In the genomic region with DNA sequence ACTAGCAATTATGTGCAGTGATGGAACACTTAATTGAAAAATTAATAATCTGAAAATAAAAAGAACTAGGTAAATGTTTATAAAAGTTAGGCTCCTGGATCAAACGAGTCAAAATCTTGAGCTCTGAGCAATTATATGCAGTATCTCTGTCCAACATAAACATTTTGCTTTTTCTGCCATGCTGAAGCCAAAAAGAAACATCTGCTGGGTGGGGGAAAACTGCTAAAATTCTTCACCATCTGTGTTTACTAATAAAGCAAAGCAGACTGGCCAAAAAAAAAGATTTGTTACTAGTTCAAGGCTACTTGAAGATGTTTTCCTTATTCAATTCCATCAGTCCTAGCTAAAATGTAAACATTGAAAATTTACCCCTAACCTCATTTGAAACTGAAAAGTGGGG, we compare ENCODE assay signal across 19 cellular contexts. TPM values are rescaled to one million over a fixed set of nuclear protein-coding genes. Genes with fewer than 3 reads are reported as not detected.
A peak's percentile ranks its signal among the peaks of the same experiment; 100 is the strongest.
DNase-seq lines count a peak whose midpoint lies in the region; ATAC-seq and TF ChIP-seq lines count a peak whose summit lies in the region.
"Had no signal": no experiment of that assay in that cellular context is flagged by ENCODE, and none has a peak within 500 bp of the region (broad histone marks: within the 10 kb centered on the region; RNA-seq: fewer than 3 reads in every experiment).

No MANE protein-coding gene starts in this region.

- no peak overlapping the region for H3K4ac ChIP-seq in IMR-90 (ENCODE audit: low read depth, low read length)

- H4K91ac ChIP-seq in IMR-90 (ENCODE audit: insufficient read depth, low read depth, low read length): no peak overlapping the region

- no peak for TF ChIP-seq RAD21 in IMR-90 (IDR thresholded peaks at IDR 0.05; ENCODE audit: low read length)

- intact Hi-C loops in IMR-90 (cut with micrococcal nuclease) (no loop called here), right lobe of liver (cut with DNase I) (no loop called here)

- H3K4me3 ChIP-seq in AG04450 (ENCODE audit: low read depth, low read length): no peak overlapping the region
- no peak overlapping the region for H3K4me3 ChIP-seq in IMR-90 (ENCODE audit: insufficient read depth, low read depth, low read length)
- H3K4me3 ChIP-seq in MG63: no peak overlapping the region
- H3K4me3 ChIP-seq in right lobe of liver: no peak overlapping the region
- H3K4me3 ChIP-seq: BLaER1, SJCRH30 had no signal

- no TSS peak for BruUV-seq in IMR-90 (replicated peaks; lab: Mats Ljungman, UMichigan)

- CTCF ChIA-PET in AG04450 (lab: Charles Lee) (interaction anchor here (0.7 kb wide), 1 partner anchor 322 kb away, joined by 3 read pairs; no protein-coding TSS in a partner anchor), IMR-90 (lab: Yijun Ruan, JAX) (interaction anchor here (0.6 to 0.8 kb wide), 4 partner anchors 21 to 86 kb away, joined by 3 read pairs; no protein-coding TSS in a partner anchor)

- H3K14ac ChIP-seq in IMR-90 (replicated peaks; ENCODE audit: low read depth, low read length): no peak overlapping the region

- no peak overlapping the region for H3K56ac ChIP-seq in IMR-90 (ENCODE audit: extremely low read depth, insufficient read depth, low read length)

- H2BK120ac ChIP-seq in IMR-90 (ENCODE audit: low read depth, low read length): no peak overlapping the region

- no peak overlapping the region for H4K5ac ChIP-seq in IMR-90 (ENCODE audit: low read depth, low read length)

- ATAC-seq in IMR-90 (ENCODE audit: low read depth) (peak; percentile 71), right lobe of liver (no peak)
- ATAC-seq: HepG2 had no signal

- H3K27me3 ChIP-seq in AG04450 (ENCODE audit: control insufficient read depth, insufficient read depth, low read length): no peaks in the 10 kb centered on the region
- H3K27me3 ChIP-seq in IMR-90 (ENCODE audit: control insufficient read depth, insufficient read depth, low read length): no peaks in the 10 kb centered on the region
- no peaks in the 10 kb centered on the region for H3K27me3 ChIP-seq in MG63
- H3K27me3 ChIP-seq in right lobe of liver: no peaks in the 10 kb centered on the region
- H3K27me3 ChIP-seq: BLaER1, SJCRH30 had no signal

- WGBS in IMR-90 (ENCODE audit: extremely low coverage in 2 of 2, insufficient read length in 1 of 2), 2 experiments: no CpG with 5 or more reads among the region's 1 CpG
- 41% methylated on average over 1 of the region's 1 CpG for WGBS in right lobe of liver (ENCODE audit: insufficient coverage, low coverage, low lambda C conversion rate, missing lambda C conversion rate)

- H3K9me3 ChIP-seq in AG04450 (ENCODE audit: control insufficient read depth, insufficient read depth, low read length): peaks cover 15% of the 10 kb centered on the region; the same call in 1 of the 2 replicates
- H3K9me3 ChIP-seq in IMR-90 (ENCODE audit: control insufficient read depth, insufficient read depth, low read length): peaks cover 4% of the 10 kb centered on the region
- peaks cover 20% of the 10 kb centered on the region for H3K9me3 ChIP-seq in MG63
- peaks cover 0 to 6% (median 2%) of the 10 kb centered on the region in 4 donors for H3K9me3 ChIP-seq in right lobe of liver

- no peak overlapping the region for H4K8ac ChIP-seq in IMR-90 (ENCODE audit: low read depth in 2 of 2, low read length in 2 of 2)

- H3K23ac ChIP-seq in IMR-90 (ENCODE audit: low read depth, low read length): no peak overlapping the region

- H2AK9ac ChIP-seq in IMR-90 (replicated peaks; ENCODE audit: low read depth, low read length, poor library complexity): no peak overlapping the region

- no peak overlapping the region for H2AK5ac ChIP-seq in IMR-90 (ENCODE audit: low read depth, low read length)

- TF ChIP-seq POLR2A in IMR-90 (IDR thresholded peaks at IDR 0.05; ENCODE audit: low read depth, low read length) (no peak), right lobe of liver (IDR thresholded peaks at IDR 0.05) (no peak)

- H3K27ac ChIP-seq in AG04450 (ENCODE audit: low read depth, low read length): no peak overlapping the region
- H3K27ac ChIP-seq in IMR-90 (ENCODE audit: insufficient read depth, low read length): no peak overlapping the region
- H3K27ac ChIP-seq in right lobe of liver: no peak overlapping the region
- H3K27ac ChIP-seq: BLaER1, KMS-11, SJCRH30 had no signal

- no peak overlapping the region for H2BK15ac ChIP-seq in IMR-90 (ENCODE audit: low read depth, low read length)

- no peaks in the 10 kb centered on the region for H3K9me1 ChIP-seq in IMR-90 (ENCODE audit: insufficient read depth, low read length)

- in situ Hi-C loops in IMR-90 (cut with MboI; ENCODE audit: low sequenced_read_pairs): no loop called here

- H3K9ac ChIP-seq in IMR-90 (ENCODE audit: low read depth, low read length): no peak overlapping the region
- H3K9ac ChIP-seq: BLaER1, KMS-11 had no signal

- dilution Hi-C loops in IMR-90 (cut with HindIII; ENCODE audit: low sequenced_read_pairs, unreplicated experiment): no loop called here

- no peak for TF ChIP-seq CTCF in AG04450 (IDR thresholded peaks at IDR 0.05; ENCODE audit: low read depth, low read length)
- TF ChIP-seq CTCF in IMR-90 (conservative IDR thresholded peaks at IDR 0.05; ENCODE audit: low read depth, low read length): no peak
- no peak for TF ChIP-seq CTCF in right lobe of liver (IDR thresholded peaks at IDR 0.05)

- no peak overlapping the region for H3K18ac ChIP-seq in IMR-90 (ENCODE audit: low read depth, low read length)

- H3K36me3 ChIP-seq in IMR-90 (ENCODE audit: control insufficient read depth, insufficient read depth, low read length): no peaks in the 10 kb centered on the region
- no peaks in the 10 kb centered on the region for H3K36me3 ChIP-seq in MG63
- no peaks in the 10 kb centered on the region for H3K36me3 ChIP-seq in right lobe of liver
- H3K36me3 ChIP-seq: BLaER1, SJCRH30 had no signal

- no peak overlapping the region for H3K4me2 ChIP-seq in IMR-90 (ENCODE audit: low read depth, low read length)
- H3K4me2 ChIP-seq: BLaER1, KMS-11 had no signal

- no peaks in the 10 kb centered on the region for H3K79me1 ChIP-seq in IMR-90 (ENCODE audit: low read depth in 1 of 2, low read length in 2 of 2)

- H2BK5ac ChIP-seq in IMR-90 (ENCODE audit: low read depth, low read length, poor library complexity, severe bottlenecking): no peak overlapping the region

- DNase-seq in AG04450 (ENCODE audit: low read depth, low spot score) (peak; percentile 27), IMR-90 (peak; percentile 44), dedifferentiated amniotic fluid mesenchymal stem cell (ENCODE audit: extremely low spot score) (peak; percentile 20), fibroblast of the conjunctiva (ENCODE audit: low read depth) (peak; percentile 4), MG63 (no peak), NCI-H2029 treated with DMSO at 0.1 percent for 48 hours (lab: John Stamatoyannopoulos, UW) (no peak), right lobe of liver (no peak)
- DNase-seq in stimulated activated CD4-positive, alpha-beta T cell treated with anti-CD3 and anti-CD28 coated beads, Interleukin-12 subunit alpha, Interleukin-12 subunit beta, amount 100 ng/mL, for 4 hours: no peak
- DNase-seq: 8988T; CD4-positive, alpha-beta memory T cell; HFFc6; NCI-H1417 treated with DMSO at 0.1 percent for 48 hours; NCI-H2029; NCI-H510A treated with DMSO at 0.1 percent for 48 hours; NCI-H82; SJCRH30 had no signal

- no peaks in the 10 kb centered on the region for H3K4me1 ChIP-seq in IMR-90 (ENCODE audit: control insufficient read depth, insufficient read depth, low read length)
- no peaks in the 10 kb centered on the region for H3K4me1 ChIP-seq in right lobe of liver
- H3K4me1 ChIP-seq: BLaER1, SJCRH30 had no signal

- no peaks in the 10 kb centered on the region for H4K20me1 ChIP-seq in IMR-90 (ENCODE audit: insufficient read depth, low read length)
- H4K20me1 ChIP-seq: BLaER1 had no signal

- POLR2A ChIA-PET in AG04450 (lab: Yijun Ruan, JAX): interaction anchor here (0.6 to 1.7 kb wide), 6 partner anchors 12 to 245 kb away, joined by 3 to 6 read pairs (median 4); a partner anchor contains a TSS
- POLR2A ChIA-PET in IMR-90 (lab: Charles Lee; ENCODE audit: unreplicated experiment): interaction anchor here (0.6 kb wide), 1 partner anchor 977 kb away, joined by 4 read pairs; no protein-coding TSS in a partner anchor

- H2AFZ ChIP-seq in IMR-90 (replicated peaks; ENCODE audit: low read length, poor library complexity): no peak overlapping the region

- no peak overlapping the region for H2BK20ac ChIP-seq in IMR-90 (ENCODE audit: low read depth, low read length)

TF ChIP-seq in IMR-90, 13 proteins besides CTCF, POLR2A, EP300 and RAD21 (continues in another document):
- TF ChIP-seq CEBPB (IDR thresholded peaks at IDR 0.05; ENCODE audit: low read depth, low read length) (no peak), FOS (IDR thresholded peaks at IDR 0.05; ENCODE audit: low read depth, low read length) (no peak), MXI1 (IDR thresholded peaks at IDR 0.05; ENCODE audit: borderline replicate concordance, low read depth, low read length) (no peak), NFE2L2 (IDR thresholded peaks at IDR 0.05; ENCODE audit: low read depth, low read length) (no peak), MAZ (IDR thresholded peaks at IDR 0.05; ENCODE audit: borderline replicate concordance, low read depth, low read length) (no peak), MAFK (IDR thresholded peaks at IDR 0.05; ENCODE audit: low read depth, low read length) (no peak), RCOR1 (IDR thresholded peaks at IDR 0.05; ENCODE audit: insufficient replicate concordance, low read length) (no peak), BHLHE40 (IDR thresholded peaks at IDR 0.05; ENCODE audit: low read depth, low read length) (no peak), CHD1 (IDR thresholded peaks at IDR 0.05; ENCODE audit: low read depth, low read length) (no peak), SMC3 (IDR thresholded peaks at IDR 0.05; ENCODE audit: low read depth, low read length) (no peak), RFX5 (IDR thresholded peaks at IDR 0.05; ENCODE audit: low read depth, low read length) (no peak)

RNA-seq across cellular contexts. Expression of a gene that starts 29.7 kb away (rescaled TPM):
- 6.9 and 7.7 TPM in 2 replicates for polyA plus RNA-seq in AG04450 (2011; rRNA removed)
- polyA minus RNA-seq in AG04450 (2011; rRNA and poly(A)+ RNA removed): 9.3 and 11.3 TPM in 2 replicates
- total RNA-seq in IMR-90 (2012; rRNA removed): 16.5 and 18.1 TPM in 2 replicates
- polyA plus RNA-seq in IMR-90 (2012; rRNA removed): 3.8 and 4.7 TPM in 2 replicates
- polyA plus RNA-seq in IMR-90 (2012; cell fraction: cytosol; rRNA removed): 1.5 and 1.7 TPM in 2 replicates
- polyA plus RNA-seq in IMR-90 (2012; cell fraction: nucleus; rRNA removed; ENCODE audit: low replicate concordance): 0.98 and 3.3 TPM in 2 replicates
- total RNA-seq in MG63 (2014; rRNA removed; shearing (Covaris generic); ENCODE audit: low replicate concordance): 14.8 and 17.2 TPM in 2 replicates
- total RNA-seq in right lobe of liver: 1 to 10 TPM; 4.6 to 6.1 (median 5.5) TPM

RNA-seq across cellular contexts. Expression of a gene that starts 30.1 kb away (rescaled TPM):
- polyA plus RNA-seq in AG04450 (2011; rRNA removed) (11.8 and 12.2 TPM in 2 replicates), IMR-90 (2012; rRNA removed) (9.5 and 10.7 TPM in 2 replicates)
- polyA minus RNA-seq in AG04450 (2011; rRNA and poly(A)+ RNA removed): 16.1 and 17.7 TPM in 2 replicates
- total RNA-seq in IMR-90 (2012; rRNA removed) (12.5 and 14.0 TPM in 2 replicates), right lobe of liver (1 to 10 TPM; 7.1 to 8.7 (median 8.0) TPM)
- 3.5 and 5.1 TPM in 2 replicates for polyA plus RNA-seq in IMR-90 (2012; cell fraction: cytosol; rRNA removed)
- 9.5 and 21.4 TPM in 2 replicates for polyA plus RNA-seq in IMR-90 (2012; cell fraction: nucleus; rRNA removed; ENCODE audit: low replicate concordance)
- total RNA-seq in MG63 (2014; rRNA removed; shearing (Covaris generic); ENCODE audit: low replicate concordance): 15.2 and 20.1 TPM in 2 replicates

Comparison
In these comparisons a context has a peak if more than half of its experiments do, and no peak if none do; other contexts are left out.
1. DNase-seq: peak in AG04450 (single experiment), IMR-90 (single experiment), dedifferentiated amniotic fluid mesenchymal stem cell (single experiment) and fibroblast of the conjunctiva (single experiment); none in stimulated activated CD4-positive, alpha-beta T cell treated with anti-CD3 and anti-CD28 coated beads, Interleukin-12 subunit alpha, Interleukin-12 subunit beta, amount 100 ng/mL, for 4 hours (single experiment), MG63 (single experiment), NCI-H2029 treated with DMSO at 0.1 percent for 48 hours (single experiment) and right lobe of liver (0 of 3).